Comparison of ENCODE assay signal across 8 cellular contexts in genomic region chr10:125048101-125048864, GRCh38.
DNase-seq lines count a peak whose midpoint lies in the region; ATAC-seq, FAIRE-seq and TF ChIP-seq lines count a peak whose summit lies in the region.

No MANE protein-coding gene starts in this region.

- DNase-seq in BE2C (peak; percentile 85), NCI-H748 treated with DMSO at 0.1 percent for 48 hours (lab: John Stamatoyannopoulos, UW) (peak; percentile 3), mucosa of descending colon (peak; percentile 85 to 91 (median 90))
- peak; percentile 65 for DNase-seq in activated CD4-positive, alpha-beta memory T cell treated with anti-CD3 and anti-CD28 coated beads, Interleukin-2, amount 10 ng/mL, durations not matched to agents 7 days and 5 days
- DNase-seq in stimulated activated CD8-positive, alpha-beta memory T cell treated with anti-CD3 and anti-CD28 coated beads, Interleukin-7, amount 100 ng/mL, for 4 hours (ENCODE audit: low read depth in 2 of 2), result peak; percentile 13 to 37

- FAIRE-seq in endometrium (lab: Jason Lieb, UNC), result peak; percentile 58

- POLR2A ChIA-PET in activated CD4-positive, alpha-beta memory T cell treated with anti-CD3 and anti-CD28 coated beads, Interleukin-2, amount 10 ng/mL, durations not matched to agents 7 days and 5 days (lab: Charles Lee), result no interaction called here

- peaks cover 13% of the 10 kb centered on the region for H3K4me1 ChIP-seq in BE2C
- H3K4me1 ChIP-seq in mucosa of descending colon (ENCODE audit: low read depth), result peaks cover 30% of the 10 kb centered on the region

- no peak overlapping the region for H3K4me3 Mint-ChIP-seq in activated CD4-positive, alpha-beta memory T cell treated with anti-CD3 and anti-CD28 coated beads, Interleukin-2, amount 10 ng/mL, durations not matched to agents 7 days and 5 days

- H3K27me3 Mint-ChIP-seq in activated CD4-positive, alpha-beta memory T cell treated with anti-CD3 and anti-CD28 coated beads, Interleukin-2, amount 10 ng/mL, durations not matched to agents 7 days and 5 days, result peaks cover 8% of the 10 kb centered on the region

- H3K36me3 ChIP-seq in BE2C (no peaks in the 10 kb centered on the region), mucosa of descending colon (ENCODE audit: low read depth) (no peaks in the 10 kb centered on the region)

- CTCF ChIA-PET in activated CD4-positive, alpha-beta memory T cell treated with anti-CD3 and anti-CD28 coated beads, Interleukin-2, amount 10 ng/mL, durations not matched to agents 7 days and 5 days (lab: Charles Lee), result interaction anchor here (0.6 to 2.1 kb wide), 18 partner anchors 9 to 295 kb away, joined by 3 to 10 read pairs (median 4); no protein-coding TSS in a partner anchor

- H3K4me1 Mint-ChIP-seq in activated CD4-positive, alpha-beta memory T cell treated with anti-CD3 and anti-CD28 coated beads, Interleukin-2, amount 10 ng/mL, durations not matched to agents 7 days and 5 days, result no peaks in the 10 kb centered on the region

- no peaks in the 10 kb centered on the region for H3K27me3 ChIP-seq in BE2C

- no peaks in the 10 kb centered on the region for H3K9me3 Mint-ChIP-seq in activated CD4-positive, alpha-beta memory T cell treated with anti-CD3 and anti-CD28 coated beads, Interleukin-2, amount 10 ng/mL, durations not matched to agents 7 days and 5 days

- intact Hi-C loops in mucosa of descending colon (cut with DNase I, micrococcal nuclease), result no loop called here

- H3K27ac Mint-ChIP-seq in activated CD4-positive, alpha-beta memory T cell treated with anti-CD3 and anti-CD28 coated beads, Interleukin-2, amount 10 ng/mL, durations not matched to agents 7 days and 5 days, result no peak overlapping the region

- TF ChIP-seq CTCF in BE2C (IDR thresholded peaks at IDR 0.05; ENCODE audit: low read depth, low read length), result peak; percentile 92
- peak; percentile 95 for TF ChIP-seq CTCF in mucosa of descending colon (IDR thresholded peaks at IDR 0.05)

- ATAC-seq in GM18907 (IDR thresholded peaks at IDR 0.05; ENCODE audit: unreplicated experiment), result peak; percentile 83
- peak; percentile 90 for ATAC-seq in HG03175 (IDR thresholded peaks at IDR 0.05; ENCODE audit: unreplicated experiment)
- ATAC-seq in mucosa of descending colon, result peak; percentile 86

- H3K4me3 ChIP-seq in BE2C (ENCODE audit: low read depth, low read length) (no peak overlapping the region), mucosa of descending colon (no peak overlapping the region)

- H3K9me3 ChIP-seq in BE2C (no peaks in the 10 kb centered on the region), mucosa of descending colon (no peaks in the 10 kb centered on the region)

- no peaks in the 10 kb centered on the region for H3K36me3 Mint-ChIP-seq in activated CD4-positive, alpha-beta memory T cell treated with anti-CD3 and anti-CD28 coated beads, Interleukin-2, amount 10 ng/mL, durations not matched to agents 7 days and 5 days (ENCODE audit: low read depth)

Comparison
In these comparisons a context has a peak if more than half of its experiments do, and no peak if none do; other contexts are left out.
1. DNase-seq: peak in every context shown above with its lines; median percentile 90 in mucosa of descending colon; 85 in BE2C; 65 in activated CD4-positive, alpha-beta memory T cell treated with anti-CD3 and anti-CD28 coated beads, Interleukin-2, amount 10 ng/mL, durations not matched to agents 7 days and 5 days; 25 in stimulated activated CD8-positive, alpha-beta memory T cell treated with anti-CD3 and anti-CD28 coated beads, Interleukin-7, amount 100 ng/mL, for 4 hours; 3 in NCI-H748 treated with DMSO at 0.1 percent for 48 hours.